In genomic region chr13:111115841-111116500, GRCh38 we compare ENCODE assay signal across 8 cellular contexts. TPM values are rescaled to one million over a fixed set of nuclear protein-coding genes. Genes with fewer than 3 reads are reported as not detected.
DNase-seq lines count a peak whose midpoint lies in the region; ATAC-seq, FAIRE-seq and TF ChIP-seq lines count a peak whose summit lies in the region.

No MANE protein-coding gene starts in this region.

- no peak overlapping the region for H3K9ac ChIP-seq in keratinocyte (ENCODE audit: control insufficient read depth, extremely low read depth, insufficient read depth, low read length)

- H3K9me3 Mint-ChIP-seq in stimulated activated memory B cell treated with anti-CD40 and anti-IgM and Interleukin-4, amounts not matched to agents 10 μg/mL and 1 μg/mL and 100 μg/mL, for 72 hours, result no peaks in the 10 kb centered on the region

- 5% methylated on average over 16 of the region's 53 CpGs for WGBS in A549 (ENCODE audit: missing lambda C conversion rate)

- POLR2A ChIA-PET in A549 (lab: Yijun Ruan, JAX), result no interaction called here

- FAIRE-seq in A549 (lab: Jason Lieb, UNC) (no peak), keratinocyte (lab: Jason Lieb, UNC) (no peak)

- peaks cover 59% of the 10 kb centered on the region for H3K27me3 Mint-ChIP-seq in stimulated activated memory B cell treated with anti-CD40 and anti-IgM and Interleukin-4, amounts not matched to agents 10 μg/mL and 1 μg/mL and 100 μg/mL, for 72 hours

- H3K4me1 Mint-ChIP-seq in stimulated activated memory B cell treated with anti-CD40 and anti-IgM and Interleukin-4, amounts not matched to agents 10 μg/mL and 1 μg/mL and 100 μg/mL, for 72 hours, result peaks cover 7% of the 10 kb centered on the region

- H3K9me1 ChIP-seq in keratinocyte (ENCODE audit: control insufficient read depth, extremely low read depth, insufficient read depth, low read length), result no peaks in the 10 kb centered on the region

- H3K36me3 ChIP-seq in keratinocyte (ENCODE audit: control insufficient read depth in 2 of 2, extremely low read depth in 1 of 2, insufficient read depth in 2 of 2, low read length in 2 of 2), result no peaks in the 10 kb centered on the region

- CTCF ChIA-PET in A549 (lab: Yijun Ruan, JAX), result no interaction called here

- no peak for TF ChIP-seq POLR2A in A549 (IDR thresholded peaks at IDR 0.05; ENCODE audit: low read length)

- in situ Hi-C loops in astrocyte of the spinal cord (cut with HindIII; ENCODE audit: low sequenced_read_pairs), result no loop called here

- H3K4me2 ChIP-seq in A549 (peak overlapping the region; percentile 91), keratinocyte (ENCODE audit: control insufficient read depth, extremely low read depth, insufficient read depth, low read depth, low read length) (peak overlapping the region; percentile 10)

- no peak for TF ChIP-seq RAD21 in A549 (conservative IDR thresholded peaks at IDR 0.05 in 1 of 2, IDR thresholded peaks at IDR 0.05 in 1 of 2)

- dilution Hi-C loops in keratinocyte (cut with MboI; ENCODE audit: extremely low pct_ligation_motif_present, low sequenced_read_pairs), result no loop called here

- no peak overlapping the region for H3K27ac Mint-ChIP-seq in stimulated activated memory B cell treated with anti-CD40 and anti-IgM and Interleukin-4, amounts not matched to agents 10 μg/mL and 1 μg/mL and 100 μg/mL, for 72 hours

- ATAC-seq in A549, result peak in 1 of 2 experiments; percentile 35; a peak in 3 of 6 replicates
- no peak for ATAC-seq in stimulated activated memory B cell treated with anti-CD40 and anti-IgM and Interleukin-4, amounts not matched to agents 10 μg/mL and 1 μg/mL and 100 μg/mL, for 72 hours

- peak overlapping the region; percentile 72 for H3K4me3 Mint-ChIP-seq in stimulated activated memory B cell treated with anti-CD40 and anti-IgM and Interleukin-4, amounts not matched to agents 10 μg/mL and 1 μg/mL and 100 μg/mL, for 72 hours

- no peaks in the 10 kb centered on the region for H3K79me2 ChIP-seq in keratinocyte (ENCODE audit: control insufficient read depth, insufficient read depth, low read length)

- H3K27me3 ChIP-seq in keratinocyte (ENCODE audit: control insufficient read depth, extremely low read depth, insufficient read depth, low read length), result peaks cover 81% of the 10 kb centered on the region

- no peak for DNase-seq in A549 (ENCODE audit: low read depth in 1 of 2, low spot score in 1 of 2)
- peak; percentile 36 for DNase-seq in GM20000 (ENCODE audit: low spot score)
- DNase-seq in astrocyte of the spinal cord (ENCODE audit: low read depth, low spot score), result peak; percentile 71
- DNase-seq in keratinocyte (ENCODE audit: low read depth, low spot score), result no peak
- no peak for DNase-seq in NCI-H82 (lab: John Stamatoyannopoulos, UW)
- DNase-seq in SIG-M5 (lab: John Stamatoyannopoulos, UW), result no peak
- DNase-seq in GOT3 (lab: John Stamatoyannopoulos, UW), result no peak

- H3K27ac ChIP-seq in A549 (no peak overlapping the region), keratinocyte (ENCODE audit: control insufficient read depth, insufficient read depth, low read length) (no peak overlapping the region)

- H3K4me1 ChIP-seq in A549 (0 out of 3 replicates have a peak, but pooled peaks cover 5% of the 10 kb centered on the region), keratinocyte (ENCODE audit: control insufficient read depth, extremely low read depth, insufficient read depth, low read length) (no peaks in the 10 kb centered on the region)

- no peaks in the 10 kb centered on the region for H3K36me3 Mint-ChIP-seq in stimulated activated memory B cell treated with anti-CD40 and anti-IgM and Interleukin-4, amounts not matched to agents 10 μg/mL and 1 μg/mL and 100 μg/mL, for 72 hours

- H3K4me3 ChIP-seq in A549 (peak overlapping the region; percentile 55), astrocyte of the spinal cord (ENCODE audit: low read depth, low read length) (peak overlapping the region; percentile 30), keratinocyte (ENCODE audit: control insufficient read depth in 2 of 3, extremely low read depth in 1 of 3, insufficient read depth in 2 of 3, low read depth in 1 of 3, low read length in 3 of 3) (no peak overlapping the region)

- H3K9me3 ChIP-seq in A549 (no peaks in the 10 kb centered on the region), keratinocyte (ENCODE audit: control insufficient read depth, low read depth, low read length) (no peaks in the 10 kb centered on the region)

- TF ChIP-seq EP300 in A549 (IDR thresholded peaks at IDR 0.05), result no peak

- TF ChIP-seq CTCF in A549 (IDR thresholded peaks at IDR 0.05), result no peak
- no peak for TF ChIP-seq CTCF in GM20000 (IDR thresholded peaks at IDR 0.05; ENCODE audit: extremely low read depth, missing control alignments)
- no peak for TF ChIP-seq CTCF in astrocyte of the spinal cord (IDR thresholded peaks at IDR 0.05; ENCODE audit: low read depth, low read length)
- no peak for TF ChIP-seq CTCF in keratinocyte (optimal IDR thresholded peaks at IDR 0.05 in 1 of 3, IDR thresholded peaks at IDR 0.05 in 1 of 3, conservative IDR thresholded peaks at IDR 0.05 in 1 of 3; ENCODE audit: extremely low read depth in 1 of 3, insufficient read depth in 2 of 3, low read length in 3 of 3)

- no peak overlapping the region for H2AFZ ChIP-seq in keratinocyte (ENCODE audit: control insufficient read depth, low read length)

- no peaks in the 10 kb centered on the region for H4K20me1 ChIP-seq in keratinocyte (ENCODE audit: control insufficient read depth, extremely low read depth, insufficient read depth, low read length)

TF ChIP-seq in A549, 52 proteins besides CTCF, POLR2A, EP300 and RAD21:
- TF ChIP-seq PHF8 (IDR thresholded peaks at IDR 0.05; ENCODE audit: borderline replicate concordance, low read depth) (no peak), RNF2 (IDR thresholded peaks at IDR 0.05; ENCODE audit: borderline replicate concordance, low read depth) (peak; percentile 99), CBX8 (IDR thresholded peaks at IDR 0.05) (peak; percentile 99), ZFP36 (IDR thresholded peaks at IDR 0.05; ENCODE audit: borderline replicate concordance, partially characterized antibody) (peak; percentile 65)

RNA-seq across cellular contexts. Expression of gene ARHGEF7, which starts 0.9 kb away (rescaled TPM):
- polyA plus RNA-seq in A549 (2011; rRNA removed) (23.1 and 23.9 TPM in 2 replicates), A549 (2017; fragmentation: RNase III; extraction: RNeasy Plus Mini Kit Qiagen cat#74134 plus additional on column Dnase treatment) (21.1 to 23.2 TPM (median 21.4 TPM) in 3 replicates), keratinocyte (19.0 to 25.2 TPM (median 24.9 TPM) in 3 replicates)
- 10.1 and 12.0 TPM in 2 replicates for polyA plus RNA-seq in A549 (2012; cell fraction: cytosol; rRNA removed)
- polyA plus RNA-seq in A549 (2012; cell fraction: nucleus; rRNA removed), result 26.3 and 37.9 TPM in 2 replicates
- polyA minus RNA-seq in A549 (2011; rRNA and poly(A)+ RNA removed), result 30.8 and 31.0 TPM in 2 replicates
- polyA plus RNA-seq in keratinocyte (2011; ENCODE audit: low read depth), result 12.4 TPM
- polyA plus RNA-seq in keratinocyte (2011; cell fraction: cytosol; rRNA removed), result 11.7 and 15.6 TPM in 2 replicates
- polyA plus RNA-seq in keratinocyte (2011; cell fraction: nucleus; rRNA removed), result 74.2 and 76.3 TPM in 2 replicates
- 22.1 and 24.5 TPM in 2 replicates for polyA plus RNA-seq in keratinocyte (2012; ENCODE audit: low replicate concordance)
- polyA minus RNA-seq in keratinocyte, result 15.0 to 32.6 TPM (median 20.8 TPM) in 3 replicates
- polyA minus RNA-seq in keratinocyte (2011; cell fraction: cytosol; rRNA and poly(A)+ RNA removed), result 8.8 TPM
- 44.4 and 84.5 TPM in 2 replicates for polyA minus RNA-seq in keratinocyte (2011; cell fraction: nucleus; rRNA and poly(A)+ RNA removed)

Comparison
In these comparisons a context has a peak if more than half of its experiments do, and no peak if none do; other contexts are left out.
1. DNase-seq: peak in GM20000 (single experiment) and astrocyte of the spinal cord (single experiment); none in A549 (0 of 2), keratinocyte (single experiment), NCI-H82 (single experiment), SIG-M5 (single experiment) and GOT3 (single experiment).
2. H3K4me3 ChIP-seq: peak in A549 (single experiment) and astrocyte of the spinal cord (single experiment); none in keratinocyte (0 of 3).